In genomic region chr5:143716856-143717255, GRCh38 we compare ENCODE assay signal across 23 cellular contexts.
"Had no signal": no experiment of that assay in that cellular context is flagged by ENCODE, and none has a peak within 500 bp of the region (broad histone marks: within the 10 kb centered on the region; RNA-seq: fewer than 3 reads in every experiment).

No MANE protein-coding gene starts in this region.

- H3K4me3 ChIP-seq: body of pancreas, mucosa of descending colon, prostate gland, thyroid gland, upper lobe of right lung had no signal

- H3K36me3 Mint-ChIP-seq: activated CD8-positive, alpha-beta memory T cell treated with anti-CD3 and anti-CD28 coated beads, Interleukin-2, amount 10 ng/mL, durations not matched to agents 7 days and 5 days; activated naive CD4-positive, alpha-beta T cell treated with anti-CD3 and anti-CD28 coated beads, Interleukin-2, amount 10 ng/mL, durations not matched to agents 7 days and 5 days had no signal

- H3K27me3 Mint-ChIP-seq: activated CD4-positive, alpha-beta T cell treated with anti-CD3 and anti-CD28 coated beads, Interleukin-2, amount 10 ng/mL, durations not matched to agents 7 days and 5 days; activated CD8-positive, alpha-beta memory T cell treated with anti-CD3 and anti-CD28 coated beads, Interleukin-2, amount 10 ng/mL, durations not matched to agents 7 days and 5 days; activated CD8-positive, alpha-beta T cell treated with anti-CD3 and anti-CD28 coated beads for 36 hours; activated naive CD4-positive, alpha-beta T cell treated with anti-CD3 and anti-CD28 coated beads, Interleukin-2, amount 10 ng/mL, durations not matched to agents 7 days and 5 days; stimulated activated naive CD8-positive, alpha-beta T cell treated with anti-CD3 and anti-CD28 coated beads, Interleukin-15, Interleukin-2, amounts not matched to agents 100 ng/mL and 50 ng/mL, for 24 hours had no signal

- H3K27ac Mint-ChIP-seq: activated CD4-positive, alpha-beta T cell treated with anti-CD3 and anti-CD28 coated beads, Interleukin-2, amount 10 ng/mL, durations not matched to agents 7 days and 5 days; activated CD8-positive, alpha-beta memory T cell treated with anti-CD3 and anti-CD28 coated beads, Interleukin-2, amount 10 ng/mL, durations not matched to agents 7 days and 5 days; activated CD8-positive, alpha-beta T cell treated with anti-CD3 and anti-CD28 coated beads for 36 hours; activated naive CD4-positive, alpha-beta T cell treated with anti-CD3 and anti-CD28 coated beads, Interleukin-2, amount 10 ng/mL, durations not matched to agents 7 days and 5 days; stimulated activated naive CD8-positive, alpha-beta T cell treated with anti-CD3 and anti-CD28 coated beads, Interleukin-15, Interleukin-2, amounts not matched to agents 100 ng/mL and 50 ng/mL, for 24 hours had no signal

- H3K27me3 ChIP-seq: body of pancreas, thyroid gland, upper lobe of right lung had no signal

- H3K9me3 Mint-ChIP-seq: activated CD4-positive, alpha-beta T cell treated with anti-CD3 and anti-CD28 coated beads, Interleukin-2, amount 10 ng/mL, durations not matched to agents 7 days and 5 days; activated CD8-positive, alpha-beta T cell treated with anti-CD3 and anti-CD28 coated beads for 36 hours; activated naive CD4-positive, alpha-beta T cell treated with anti-CD3 and anti-CD28 coated beads, Interleukin-2, amount 10 ng/mL, durations not matched to agents 7 days and 5 days; stimulated activated naive CD8-positive, alpha-beta T cell treated with anti-CD3 and anti-CD28 coated beads, Interleukin-15, Interleukin-2, amounts not matched to agents 100 ng/mL and 50 ng/mL, for 24 hours had no signal

- H3K36me3 ChIP-seq: prostate gland, thyroid gland, upper lobe of right lung, WERI-Rb-1 had no signal

- H3K9me3 ChIP-seq: body of pancreas, mucosa of descending colon, prostate gland, thyroid gland, upper lobe of right lung had no signal

- ATAC-seq: activated CD8-positive, alpha-beta memory T cell treated with anti-CD3 and anti-CD28 coated beads, Interleukin-2, amount 10 ng/mL, durations not matched to agents 7 days and 5 days; activated CD8-positive, alpha-beta T cell treated with anti-CD3 and anti-CD28 coated beads for 36 hours; body of pancreas; mucosa of descending colon; upper lobe of right lung had no signal

- H3K4me1 Mint-ChIP-seq: activated CD4-positive, alpha-beta T cell treated with anti-CD3 and anti-CD28 coated beads, Interleukin-2, amount 10 ng/mL, durations not matched to agents 7 days and 5 days; activated CD8-positive, alpha-beta memory T cell treated with anti-CD3 and anti-CD28 coated beads, Interleukin-2, amount 10 ng/mL, durations not matched to agents 7 days and 5 days; activated naive CD4-positive, alpha-beta T cell treated with anti-CD3 and anti-CD28 coated beads, Interleukin-2, amount 10 ng/mL, durations not matched to agents 7 days and 5 days had no signal

- DNase-seq: activated CD4-positive, alpha-beta T cell treated with anti-CD3 and anti-CD28 coated beads, Interleukin-2, amount 10 ng/mL, durations not matched to agents 7 days and 5 days; activated CD4-positive, CD25-positive, alpha-beta regulatory T cell treated with anti-CD3 and anti-CD28 coated beads, Interleukin-2, amount 50 U/mL, for 72 hours; activated CD8-positive, alpha-beta memory T cell treated with anti-CD3 and anti-CD28 coated beads, Interleukin-2, amount 10 ng/mL, durations not matched to agents 7 days and 5 days; activated CD8-positive, alpha-beta T cell treated with anti-CD3 and anti-CD28 coated beads for 36 hours; activated effector memory CD4-positive, alpha-beta T cell treated with anti-CD3 and anti-CD28 coated beads, Interleukin-2, amount 50 U/mL, for 16 hours; activated naive CD4-positive, alpha-beta T cell treated with anti-CD3 and anti-CD28 coated beads, Interleukin-2, amount 10 ng/mL, durations not matched to agents 7 days and 5 days; activated T-cell treated with anti-CD3 and anti-CD28 coated beads for 4 hours; caudate nucleus; effector CD8-positive, alpha-beta T cell; erythroblast; foreskin melanocyte; hippocampal formation; mucosa of descending colon; occipital lobe; substantia nigra; T-helper 1 cell; thyroid gland; upper lobe of right lung; WERI-Rb-1 had no signal

- H3K4me1 ChIP-seq: body of pancreas, prostate gland had no signal

- H3K4me3 Mint-ChIP-seq: activated CD4-positive, alpha-beta T cell treated with anti-CD3 and anti-CD28 coated beads, Interleukin-2, amount 10 ng/mL, durations not matched to agents 7 days and 5 days; activated CD8-positive, alpha-beta memory T cell treated with anti-CD3 and anti-CD28 coated beads, Interleukin-2, amount 10 ng/mL, durations not matched to agents 7 days and 5 days; activated CD8-positive, alpha-beta T cell treated with anti-CD3 and anti-CD28 coated beads for 36 hours; activated naive CD4-positive, alpha-beta T cell treated with anti-CD3 and anti-CD28 coated beads, Interleukin-2, amount 10 ng/mL, durations not matched to agents 7 days and 5 days; stimulated activated naive CD8-positive, alpha-beta T cell treated with anti-CD3 and anti-CD28 coated beads, Interleukin-15, Interleukin-2, amounts not matched to agents 100 ng/mL and 50 ng/mL, for 24 hours had no signal

- H3K27ac ChIP-seq: body of pancreas, prostate gland, thyroid gland, upper lobe of right lung, WERI-Rb-1 had no signal

- FAIRE-seq: TTC549 had no signal
